Comparison of ENCODE assay signal across 20 cellular contexts in the genomic region with DNA sequence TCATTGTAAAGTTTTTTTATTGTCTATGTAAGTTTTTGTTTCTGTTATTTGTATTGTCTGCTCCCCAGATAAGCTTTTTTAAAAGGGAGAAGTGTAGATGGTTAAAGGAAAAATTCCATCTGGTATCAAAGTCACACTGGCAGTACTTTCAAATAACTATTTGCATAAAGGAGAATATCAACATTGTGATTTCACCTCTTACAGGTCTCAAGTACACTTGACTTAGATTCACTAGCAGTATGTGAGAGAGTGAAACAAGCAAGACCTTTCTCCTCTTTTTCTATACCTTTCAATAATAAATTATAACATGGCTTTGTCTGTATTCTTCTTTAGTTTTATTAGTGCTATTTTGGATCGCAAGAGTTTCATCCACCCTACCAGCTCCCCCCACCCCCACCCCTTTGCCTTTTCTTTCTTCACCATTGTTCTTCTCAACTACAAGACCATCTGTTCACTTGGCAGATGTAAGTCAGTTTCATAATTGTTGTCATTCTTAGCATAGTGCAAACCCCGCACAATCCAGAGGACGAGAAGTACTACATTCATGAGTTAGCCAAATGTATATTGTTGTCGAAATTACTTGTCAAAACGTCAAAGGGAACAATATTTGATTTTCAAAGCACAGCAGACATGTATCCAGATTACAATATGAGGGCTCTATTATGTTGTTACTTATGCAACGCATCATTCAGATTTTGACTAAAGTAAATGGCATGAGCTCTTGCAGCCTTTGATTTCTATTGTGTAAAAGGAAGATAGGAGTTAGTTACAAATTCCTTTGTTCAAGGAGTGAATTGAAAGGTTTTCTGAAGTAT.
DNase-seq lines count a peak whose midpoint lies in the region; ATAC-seq and TF ChIP-seq lines count a peak whose summit lies in the region.
"Had no signal": no experiment of that assay in that cellular context is flagged by ENCODE, and none has a peak within 500 bp of the region (broad histone marks: within the 10 kb centered on the region; RNA-seq: fewer than 3 reads in every experiment).

No MANE protein-coding gene starts in this region.

- TF ChIP-seq CTCF in lower lobe of right lung (IDR thresholded peaks at IDR 0.05): no peak

- no peak overlapping the region for H3K4me3 ChIP-seq in lower lobe of right lung
- H3K4me3 ChIP-seq: dorsolateral prefrontal cortex had no signal

- intact Hi-C loops in lower lobe of right lung (cut with DNase I): no loop called here

- peak; percentile 61 for DNase-seq in DMS53 treated with DMSO at 0.1 percent for 48 hours (lab: John Stamatoyannopoulos, UW; ENCODE audit: unreplicated experiment)
- DNase-seq in NCI-H1105 treated with DMSO at 0.1 percent for 48 hours (lab: John Stamatoyannopoulos, UW): peak; percentile 74
- DNase-seq in SHP77 (lab: John Stamatoyannopoulos, UW): peak; percentile 5 to 28
- DNase-seq in lower lobe of right lung: no peak
- no peak for DNase-seq in SIG-M5 (lab: John Stamatoyannopoulos, UW)
- DNase-seq: activated CD4-positive, alpha-beta T cell treated with anti-CD3 and anti-CD28 coated beads for 48 hours; activated naive CD4-positive, alpha-beta T cell treated with anti-CD3 and anti-CD28 coated beads, Interleukin-2, amount 10 ng/mL, durations not matched to agents 7 days and 5 days; activated T-cell treated with anti-CD3 and anti-CD28 coated beads for 4 hours; AML-193; brain microvascular endothelial cell; dorsolateral prefrontal cortex; hippocampal formation; kidney glomerular epithelial cell; midbrain; NCI-H2227 treated with DMSO at 0.1 percent for 48 hours; occipital lobe had no signal

- no peaks in the 10 kb centered on the region for H3K36me3 ChIP-seq in lower lobe of right lung
- H3K36me3 ChIP-seq: brain microvascular endothelial cell had no signal

- no peaks in the 10 kb centered on the region for H3K27me3 ChIP-seq in lower lobe of right lung (ENCODE audit: low read depth)
- H3K27me3 ChIP-seq: brain microvascular endothelial cell had no signal

- no peak overlapping the region for H3K27ac ChIP-seq in lower lobe of right lung
- H3K27ac ChIP-seq: brain microvascular endothelial cell, dorsolateral prefrontal cortex had no signal

- H3K9me3 ChIP-seq in lower lobe of right lung: no peaks in the 10 kb centered on the region

- ATAC-seq in lower lobe of right lung (peak; percentile 62 to 84), HG02938 (IDR thresholded peaks at IDR 0.05; ENCODE audit: unreplicated experiment) (no peak), GM19324 (IDR thresholded peaks at IDR 0.05; ENCODE audit: low FRiP score, unreplicated experiment) (no peak)
- ATAC-seq: HCT116, sciatic nerve had no signal

- no peaks in the 10 kb centered on the region for H3K4me1 ChIP-seq in lower lobe of right lung

Comparison
In these comparisons a context has a peak if more than half of its experiments do, and no peak if none do; other contexts are left out.
1. DNase-seq: peak in DMS53 treated with DMSO at 0.1 percent for 48 hours (single experiment), NCI-H1105 treated with DMSO at 0.1 percent for 48 hours (single experiment) and SHP77 (2 of 2); none in lower lobe of right lung (single experiment) and SIG-M5 (single experiment).
2. ATAC-seq: peak in lower lobe of right lung (2 of 2); none in HG02938 (single experiment) and GM19324 (single experiment).